Comparison of ENCODE assay signal across 18 cellular contexts in the genomic region with DNA sequence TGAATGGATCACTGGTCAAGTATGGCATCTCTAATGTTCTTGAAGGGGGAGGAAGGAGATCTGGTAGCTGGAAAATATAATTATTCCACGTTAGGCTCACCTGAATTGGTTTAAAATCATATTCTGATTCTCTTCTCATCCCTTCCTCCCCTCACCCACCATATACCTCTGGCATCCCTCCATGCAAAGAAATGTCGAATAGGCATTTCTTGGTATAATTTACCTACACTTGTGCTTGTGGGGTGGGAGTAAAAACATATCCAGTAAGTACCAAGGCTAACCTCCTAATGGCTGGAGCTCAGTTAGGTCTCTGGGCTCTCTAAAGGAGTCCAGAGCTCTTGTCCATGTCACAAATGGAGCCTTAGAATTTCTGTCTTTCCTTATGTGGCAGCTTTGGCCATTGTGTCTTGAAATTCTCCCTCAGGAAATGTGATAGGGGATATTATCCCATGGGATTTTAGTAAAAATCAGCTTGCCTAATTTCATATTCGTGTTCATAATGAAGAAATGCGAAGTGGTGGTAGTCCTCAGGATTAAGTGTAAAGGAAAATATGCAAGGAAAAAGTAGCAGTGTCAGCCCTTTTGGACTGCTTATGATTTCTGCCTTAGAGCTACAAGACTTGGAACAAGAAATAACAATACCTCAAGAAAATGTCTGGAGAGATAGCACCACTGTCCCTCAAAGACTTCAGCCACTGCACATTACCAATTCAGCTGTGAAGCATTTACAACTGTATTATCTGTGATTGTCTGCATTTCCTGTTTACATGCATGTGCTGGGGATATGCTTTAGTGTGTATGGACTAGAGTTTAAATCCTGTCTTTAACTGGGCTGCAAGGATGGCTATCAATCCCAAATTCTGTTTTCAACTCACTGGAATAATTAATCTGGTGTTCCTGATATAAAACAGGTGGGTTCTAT.
"Had no signal": no experiment of that assay in that cellular context is flagged by ENCODE, and none has a peak within 500 bp of the region (broad histone marks: within the 10 kb centered on the region; RNA-seq: fewer than 3 reads in every experiment).

No MANE protein-coding gene starts in this region.

- H3K27ac Mint-ChIP-seq: nephron; T-helper 2 cell treated with Interferon-gamma antibody and Interleukin-4, amounts not matched to agents 5 μg/mL and 100 μg/mL, for 36 hours had no signal

- DNase-seq: activated CD4-positive, alpha-beta T cell treated with anti-CD3 and anti-CD28 coated beads, Interleukin-2, amount 50 U/mL, for 4 hours; activated naive CD4-positive, alpha-beta T cell treated with Interleukin-2 at 50 U/mL for 16 hours; amygdala; cerebellar nuclear complex; glutamatergic neuron; mammary epithelial cell; sigmoid colon; stimulated activated CD4-positive, alpha-beta T cell treated with anti-CD3 and anti-CD28 coated beads, Interleukin-2, amount 100 ng/mL, for 48 hours; stimulated activated CD8-positive, alpha-beta memory T cell treated with anti-CD3 and anti-CD28 coated beads, Interleukin-4, amount 100 ng/mL, for 48 hours; stimulated activated naive CD8-positive, alpha-beta T cell treated with anti-CD3 and anti-CD28 coated beads, Interleukin-15, Interleukin-2, amounts not matched to agents 100 U/mL and 50 U/mL, for 24 hours; upper lobe of right lung had no signal

- H3K4me1 ChIP-seq: sigmoid colon, suprapubic skin, upper lobe of right lung had no signal

- H3K9me3 ChIP-seq: sigmoid colon, suprapubic skin, upper lobe of right lung had no signal

- H3K27me3 Mint-ChIP-seq: brain had no signal

- H3K9me3 Mint-ChIP-seq: brain; nephron; T-helper 2 cell treated with Interferon-gamma antibody and Interleukin-4, amounts not matched to agents 5 μg/mL and 100 μg/mL, for 36 hours had no signal

- H3K4me3 Mint-ChIP-seq: brain; nephron; T-helper 2 cell treated with Interferon-gamma antibody and Interleukin-4, amounts not matched to agents 5 μg/mL and 100 μg/mL, for 36 hours had no signal

- ATAC-seq: activated CD4-positive, CD25-positive, alpha-beta regulatory T cell treated with anti-CD3 and anti-CD28 coated beads, Interleukin-2, amount 50 U/mL, for 24 hours; esophagus mucosa; left lobe of liver; stimulated activated naive CD8-positive, alpha-beta T cell treated with anti-CD3 and anti-CD28 coated beads, Interleukin-15, Interleukin-2, amounts not matched to agents 100 U/mL and 50 U/mL, for 24 hours; upper lobe of right lung had no signal

- H3K27me3 ChIP-seq: sigmoid colon, suprapubic skin, upper lobe of right lung had no signal

- H3K4me3 ChIP-seq: sigmoid colon, suprapubic skin, upper lobe of right lung had no signal

- H3K4me1 Mint-ChIP-seq: brain, nephron had no signal
